In genomic region chr20:44015733-44016103, GRCh38 we compare ENCODE assay signal across 19 cellular contexts.
A peak's percentile ranks its signal among the peaks of the same experiment; 100 is the strongest.
DNase-seq lines count a peak whose midpoint lies in the region; ATAC-seq, FAIRE-seq and TF ChIP-seq lines count a peak whose summit lies in the region.
"Had no signal": no experiment of that assay in that cellular context is flagged by ENCODE, and none has a peak within 500 bp of the region (broad histone marks: within the 10 kb centered on the region; RNA-seq: fewer than 3 reads in every experiment).

No MANE protein-coding gene starts in this region.

- POLR2A ChIA-PET in HepG2 (lab: Yijun Ruan, JAX) (no interaction called here), endothelial cell of umbilical vein (lab: Charles Lee) (no interaction called here)

- H3K36me3 ChIP-seq in liver (ENCODE audit: control insufficient read depth in 4 of 4, insufficient read depth in 3 of 4, low read depth in 1 of 4, low read length in 3 of 4) (no peaks in the 10 kb centered on the region), HepG2 (replicated peaks in 1 of 2; ENCODE audit: control insufficient read depth in 1 of 2, insufficient read depth in 2 of 2, low read length in 2 of 2) (no peaks in the 10 kb centered on the region), endothelial cell of umbilical vein (ENCODE audit: control insufficient read depth in 2 of 2, extremely low read depth in 1 of 2, insufficient read depth in 2 of 2, low read length in 2 of 2) (no peaks in the 10 kb centered on the region), mucosa of descending colon (ENCODE audit: low read depth) (no peaks in the 10 kb centered on the region), aorta (ENCODE audit: control insufficient read depth in 1 of 2, insufficient read depth in 2 of 2, low read length in 1 of 2) (no peaks in the 10 kb centered on the region), mammary epithelial cell (ENCODE audit: insufficient read depth, low read length) (no peaks in the 10 kb centered on the region)
- H3K36me3 ChIP-seq: MG63 had no signal

- 55% methylated on average over 9 of the region's 9 CpGs for WGBS in liver
- 10% methylated on average over 9 of the region's 9 CpGs for WGBS in HepG2 (ENCODE audit: low lambda C conversion rate)
- 2 to 5% methylated on average over 9 of the region's 9 CpGs for WGBS in aorta, 2 donors
- 69% methylated on average over 9 of the region's 9 CpGs for WGBS in mammary epithelial cell (ENCODE audit: low coverage, missing lambda C conversion rate)

- H3K9me3 ChIP-seq in liver (ENCODE audit: control insufficient read depth in 4 of 4, low read length in 3 of 4) (no peaks in the 10 kb centered on the region), HepG2 (ENCODE audit: low read length) (no peaks in the 10 kb centered on the region), endothelial cell of umbilical vein (replicated peaks; ENCODE audit: control insufficient read depth, insufficient read depth, low read length) (no peaks in the 10 kb centered on the region), mucosa of descending colon (no peaks in the 10 kb centered on the region), aorta (ENCODE audit: control insufficient read depth, low read length) (no peaks in the 10 kb centered on the region), mammary epithelial cell (replicated peaks; ENCODE audit: insufficient read depth, low read length) (no peaks in the 10 kb centered on the region)

- H3K27ac ChIP-seq in liver (ENCODE audit: low read depth in 1 of 2, low read length in 2 of 2) (peak overlapping the region in 1 of 2 donors; percentile 23), HepG2 (ENCODE audit: extremely low read length, insufficient read depth, low read length) (no peak overlapping the region), endothelial cell of umbilical vein (ENCODE audit: insufficient read depth, low read depth, low read length) (no peak overlapping the region), aorta (ENCODE audit: low read depth in 1 of 2, low read length in 2 of 2) (peak overlapping the region; percentile 19 to 57), mammary epithelial cell (ENCODE audit: insufficient read depth, low read depth, low read length) (no peak overlapping the region)
- H3K27ac ChIP-seq: 22Rv1 had no signal

- H3K9ac ChIP-seq in liver (ENCODE audit: low read depth in 1 of 2, low read length in 2 of 2) (no peak overlapping the region), HepG2 (ENCODE audit: insufficient read depth, low read depth, low read length) (no peak overlapping the region), endothelial cell of umbilical vein (replicated peaks; ENCODE audit: extremely low read depth, insufficient read depth, low read length) (peak overlapping the region; percentile 32), mammary epithelial cell (ENCODE audit: insufficient read depth, low read length) (no peak overlapping the region)

- in situ Hi-C loops in HepG2 (cut with HindIII; ENCODE audit: extremely low pct_ligation_motif_present, low pct_unique_long_range_greater_than_20kb), result no loop called here
- in situ Hi-C loops in mammary epithelial cell (cut with MboI; ENCODE audit: low sequenced_read_pairs in 2 of 2), result no loop called here

- H3K4me2 ChIP-seq in HepG2 (ENCODE audit: low read depth, low read length), result no peak overlapping the region
- peak overlapping the region; percentile 32 for H3K4me2 ChIP-seq in endothelial cell of umbilical vein (ENCODE audit: insufficient read depth, low read length)
- no peak overlapping the region for H3K4me2 ChIP-seq in mammary epithelial cell (ENCODE audit: insufficient read depth, low read depth, low read length)
- H3K4me2 ChIP-seq: GM23338 had no signal

- H3K79me2 ChIP-seq in HepG2 (ENCODE audit: insufficient read depth, low read length), result no peaks in the 10 kb centered on the region
- H3K79me2 ChIP-seq in endothelial cell of umbilical vein (ENCODE audit: control insufficient read depth, insufficient read depth, low read length), result no peaks in the 10 kb centered on the region
- no peaks in the 10 kb centered on the region for H3K79me2 ChIP-seq in mammary epithelial cell (ENCODE audit: insufficient read depth, low read length)

- H3K27me3 ChIP-seq in liver (ENCODE audit: control insufficient read depth in 4 of 4, insufficient read depth in 4 of 4, low read length in 3 of 4) (peaks cover 0 to 3% (median 0%) of the 10 kb centered on the region in 4 donors), HepG2 (ENCODE audit: control insufficient read depth in 1 of 2, insufficient read depth in 2 of 2, low read length in 2 of 2) (peaks cover 0 to 72% of the 10 kb centered on the region in 2 experiments; a peak in 3 of 5 replicates), endothelial cell of umbilical vein (ENCODE audit: control insufficient read depth in 2 of 2, insufficient read depth in 2 of 2, low read length in 2 of 2) (no peaks in the 10 kb centered on the region), aorta (ENCODE audit: control insufficient read depth in 1 of 2, insufficient read depth in 2 of 2, low read length in 1 of 2) (no peaks in the 10 kb centered on the region), mammary epithelial cell (ENCODE audit: insufficient read depth, low read length) (no peaks in the 10 kb centered on the region)

- no peaks in the 10 kb centered on the region for H4K20me1 ChIP-seq in HepG2 (ENCODE audit: insufficient read depth, low read length)
- no peaks in the 10 kb centered on the region for H4K20me1 ChIP-seq in endothelial cell of umbilical vein (replicated peaks; ENCODE audit: control insufficient read depth, extremely low read depth, insufficient read depth, low read length)
- H4K20me1 ChIP-seq in mammary epithelial cell (ENCODE audit: insufficient read depth, low read length), result no peaks in the 10 kb centered on the region

- TF ChIP-seq POLR2A in HepG2 (IDR thresholded peaks at IDR 0.05; ENCODE audit: insufficient read depth in 1 of 2, low read depth in 2 of 2, low read length in 2 of 2) (no peak), endothelial cell of umbilical vein (IDR thresholded peaks at IDR 0.05; ENCODE audit: low read depth, low read length) (no peak)

- BruUV-seq in HepG2 (replicated peaks; lab: Mats Ljungman, UMichigan) (no TSS peak), endothelial cell of umbilical vein (replicated peaks; lab: Mats Ljungman, UMichigan) (no TSS peak), mammary epithelial cell (replicated peaks; lab: Mats Ljungman, UMichigan) (no TSS peak)

- FAIRE-seq in HepG2 (lab: Jason Lieb, UNC), result no peak
- no peak for FAIRE-seq in endothelial cell of umbilical vein (lab: Jason Lieb, UNC)
- FAIRE-seq: G401.6, GM12878 had no signal

- dilution Hi-C loops in endothelial cell of umbilical vein (cut with MboI; ENCODE audit: extremely low pct_ligation_motif_present, low sequenced_read_pairs), result no loop called here
- dilution Hi-C loops in mammary epithelial cell (cut with HindIII; ENCODE audit: low sequenced_read_pairs), result no loop called here

- no peak for ATAC-seq in HepG2
- ATAC-seq in mucosa of descending colon, result peak; percentile 13
- ATAC-seq in aorta (ENCODE audit: low FRiP score), result no peak
- ATAC-seq: CD8-positive, alpha-beta T cell; GM12878; GM23338; HCT116; Right ventricle myocardium inferior had no signal

- H2AFZ ChIP-seq in HepG2 (ENCODE audit: low read length), result no peak overlapping the region
- H2AFZ ChIP-seq in endothelial cell of umbilical vein (ENCODE audit: low read depth, low read length), result no peak overlapping the region
- no peak overlapping the region for H2AFZ ChIP-seq in mammary epithelial cell (ENCODE audit: low read depth, low read length)
- H2AFZ ChIP-seq: GM23338 had no signal

- intact Hi-C loops in HepG2 (cut with micrococcal nuclease; ENCODE audit: unreplicated experiment) (no loop called here), endothelial cell of umbilical vein (cut with micrococcal nuclease) (loop anchor here (1.0 to 5.0 kb wide), 2 partner anchors 57 to 74 kb away; no protein-coding TSS in a partner anchor), mucosa of descending colon (cut with DNase I, micrococcal nuclease) (no loop called here), aorta (cut with DNase I) (loop anchor here in 1 of 2 donors (5.0 kb wide), 4 partner anchors 52 to 173 kb away; no protein-coding TSS in a partner anchor), mammary epithelial cell (cut with micrococcal nuclease) (loop anchor here (10.0 kb wide), 1 partner anchor 171 kb away; no protein-coding TSS in a partner anchor)

- TF ChIP-seq CTCF in liver (IDR thresholded peaks at IDR 0.05; ENCODE audit: low read depth, low read length, missing input control), result no peak
- no peak for TF ChIP-seq CTCF in HepG2 (CRISPR knock-in tag; IDR thresholded peaks at IDR 0.05)
- no peak for TF ChIP-seq CTCF in endothelial cell of umbilical vein (IDR thresholded peaks at IDR 0.05; ENCODE audit: extremely low read depth in 1 of 2, insufficient read depth in 1 of 2, low read depth in 1 of 2, low read length in 2 of 2)
- TF ChIP-seq CTCF in mucosa of descending colon (IDR thresholded peaks at IDR 0.05), result no peak
- TF ChIP-seq CTCF in mammary epithelial cell (conservative IDR thresholded peaks at IDR 0.05 in 1 of 2, IDR thresholded peaks at IDR 0.05 in 1 of 2; ENCODE audit: extremely low read depth in 1 of 2, insufficient read depth in 1 of 2, low read depth in 1 of 2, low read length in 2 of 2), result no peak

- no peak overlapping the region for H3K4me3 ChIP-seq in liver (ENCODE audit: low read depth in 1 of 3, low read length in 3 of 3)
- H3K4me3 ChIP-seq in HepG2 (replicated peaks in 1 of 3; ENCODE audit: insufficient read depth in 1 of 3, low read depth in 2 of 3, low read length in 3 of 3), result no peak overlapping the region
- H3K4me3 ChIP-seq in endothelial cell of umbilical vein (replicated peaks in 1 of 3; ENCODE audit: insufficient read depth in 1 of 3, low read depth in 1 of 3, low read length in 3 of 3), result no peak overlapping the region
- no peak overlapping the region for H3K4me3 ChIP-seq in mucosa of descending colon
- peak overlapping the region in 1 of 2 donors; percentile 12 for H3K4me3 ChIP-seq in aorta (ENCODE audit: low read length in 2 of 2)
- no peak overlapping the region for H3K4me3 ChIP-seq in mammary epithelial cell (replicated peaks in 1 of 3; ENCODE audit: insufficient read depth in 1 of 3, low read depth in 2 of 3, low read length in 3 of 3)
- H3K4me3 ChIP-seq: GM12878, GM23338, MG63 had no signal

- H3K4me1 ChIP-seq in liver (ENCODE audit: control insufficient read depth in 4 of 4, insufficient read depth in 4 of 4, low read length in 3 of 4) (peaks cover 0 to 2% (median 0%) of the 10 kb centered on the region in 4 donors), HepG2 (ENCODE audit: insufficient read depth, low read length) (no peaks in the 10 kb centered on the region), endothelial cell of umbilical vein (ENCODE audit: control insufficient read depth, extremely low read depth, insufficient read depth, low read length) (peaks cover 39% of the 10 kb centered on the region), mucosa of descending colon (ENCODE audit: low read depth) (peaks cover 51% of the 10 kb centered on the region), aorta (ENCODE audit: control insufficient read depth in 1 of 2, insufficient read depth in 2 of 2, low read length in 2 of 2) (peaks cover 1 to 5% of the 10 kb centered on the region in 2 donors), mammary epithelial cell (ENCODE audit: insufficient read depth, low read length) (no peaks in the 10 kb centered on the region)

- TF ChIP-seq RAD21 in liver (IDR thresholded peaks at IDR 0.05), result no peak
- TF ChIP-seq RAD21 in HepG2 (CRISPR knock-in tag; IDR thresholded peaks at IDR 0.05), result no peak

- no peaks in the 10 kb centered on the region for H3K9me1 ChIP-seq in endothelial cell of umbilical vein (replicated peaks; ENCODE audit: control insufficient read depth, extremely low read depth, insufficient read depth, low read length)

- DNase-seq in HepG2 (ENCODE audit: low spot score) (no peak), endothelial cell of umbilical vein (ENCODE audit: low read depth, low spot score) (peak; percentile 53), mucosa of descending colon (no peak), aorta (no peak), NCI-H526 treated with DMSO at 0.1 percent for 48 hours (lab: John Stamatoyannopoulos, UW) (no peak), anterior cingulate cortex (lab: John Stamatoyannopoulos, UW) (no peak), mammary epithelial cell (no peak)
- DNase-seq: CD8-positive, alpha-beta T cell; MG63; NCI-H1092; NCI-H2227 treated with DMSO at 0.1 percent for 48 hours; NCI-H524 had no signal

- no peak for TF ChIP-seq EP300 in HepG2 (IDR thresholded peaks at IDR 0.05; ENCODE audit: low read depth in 2 of 2, low read length in 2 of 2)
- no peak for TF ChIP-seq EP300 in HepG2 (CRISPR knock-in tag; IDR thresholded peaks at IDR 0.05; ENCODE audit: borderline replicate concordance)

- CTCF ChIA-PET in HepG2 (lab: Yijun Ruan, JAX; ENCODE audit: low intra/inter-chr PET ratio, low total read pairs), result no interaction called here
- CTCF ChIA-PET in endothelial cell of umbilical vein (lab: Charles Lee), result interaction anchor here (0.8 to 2.0 kb wide), 5 partner anchors 8 to 105 kb away, joined by 3 to 5 read pairs (median 4); no protein-coding TSS in a partner anchor
- CTCF ChIA-PET in mammary epithelial cell (lab: Charles Lee; ENCODE audit: low non-redundant PET), result no interaction called here

Comparison
In these comparisons a context has a peak if more than half of its experiments do, and no peak if none do; other contexts are left out.
1. H3K27ac ChIP-seq: peak in aorta (2 of 2); none in HepG2 (single experiment), endothelial cell of umbilical vein (single experiment) and mammary epithelial cell (single experiment).
2. intact Hi-C loops: an anchor here in endothelial cell of umbilical vein (1.0 to 5.0 kb wide) and mammary epithelial cell (10.0 kb wide); none called in HepG2 and mucosa of descending colon.